ENCODE assay signal across 22 cellular contexts in the genomic region with DNA sequence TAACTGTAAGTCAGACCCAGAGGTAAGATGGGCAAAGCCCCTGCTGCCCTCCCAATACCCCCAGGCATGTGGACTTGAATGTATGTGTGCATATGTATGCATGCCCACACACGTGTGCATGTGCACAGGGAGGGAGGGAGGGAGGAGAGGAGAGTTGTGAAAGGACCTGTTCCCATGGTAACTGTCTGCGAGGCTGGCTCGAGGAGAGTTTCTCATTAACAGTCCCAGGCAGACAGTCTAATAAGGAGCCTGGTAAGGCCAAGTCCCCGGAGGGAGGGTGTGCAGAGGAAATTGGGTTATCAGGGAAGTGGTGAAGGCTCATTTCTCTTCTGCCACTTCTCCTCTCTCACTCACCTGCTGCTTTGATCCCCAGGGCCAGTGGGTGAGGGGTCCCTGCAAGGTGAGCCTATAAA.
DNase-seq lines count a peak whose midpoint lies in the region; TF ChIP-seq lines count a peak whose summit lies in the region.
"Had no signal": no experiment of that assay in that cellular context is flagged by ENCODE, and none has a peak within 500 bp of the region (broad histone marks: within the 10 kb centered on the region; RNA-seq: fewer than 3 reads in every experiment).

No MANE protein-coding gene starts in this region.

- peaks cover 4% of the 10 kb centered on the region for H3K4me1 ChIP-seq in endodermal cell (ENCODE audit: control insufficient read depth, insufficient read depth, low read length)
- no peaks in the 10 kb centered on the region; the same call in 1 of the 2 replicates for H3K4me1 ChIP-seq in HAP-1

- H3K27ac Mint-ChIP-seq in endodermal cell: no peak overlapping the region
- H3K27ac Mint-ChIP-seq: immature natural killer cell; stimulated activated memory B cell treated with anti-CD40 and anti-IgM and Interleukin-4, amounts not matched to agents 10 μg/mL and 1 μg/mL and 100 μg/mL, for 72 hours; T-helper 1 cell treated with Interleukin-12 subunit alpha and Interleukin-12 subunit beta and Interleukin-4 antibody, amounts not matched to agents 30 μg/mL and 1 μg/mL, for 36 hours had no signal

- no peak overlapping the region for H3K4me3 Mint-ChIP-seq in endodermal cell
- H3K4me3 Mint-ChIP-seq: immature natural killer cell; stimulated activated memory B cell treated with anti-CD40 and anti-IgM and Interleukin-4, amounts not matched to agents 10 μg/mL and 1 μg/mL and 100 μg/mL, for 72 hours; T-helper 1 cell treated with Interleukin-12 subunit alpha and Interleukin-12 subunit beta and Interleukin-4 antibody, amounts not matched to agents 30 μg/mL and 1 μg/mL, for 36 hours had no signal

- H3K9ac ChIP-seq in endodermal cell (ENCODE audit: extremely low read depth, low read length, poor library complexity, severe bottlenecking): no peak overlapping the region

- H3K27me3 Mint-ChIP-seq in endodermal cell (ENCODE audit: insufficient read depth): no peaks in the 10 kb centered on the region

- H3K36me3 Mint-ChIP-seq in endodermal cell (ENCODE audit: low read depth): peaks cover 12% of the 10 kb centered on the region
- H3K36me3 Mint-ChIP-seq: immature natural killer cell; stimulated activated memory B cell treated with anti-CD40 and anti-IgM and Interleukin-4, amounts not matched to agents 10 μg/mL and 1 μg/mL and 100 μg/mL, for 72 hours had no signal

- H3K4me3 ChIP-seq in AG10803 (ENCODE audit: low read length): no peak overlapping the region
- no peak overlapping the region for H3K4me3 ChIP-seq in endodermal cell (ENCODE audit: low read length)
- H3K4me3 ChIP-seq in HAP-1: no peak overlapping the region
- H3K4me3 ChIP-seq: esophagus squamous epithelium, heart left ventricle, lung, sigmoid colon, thoracic aorta had no signal

- DNase-seq in AG10803 (ENCODE audit: low read depth): peak; percentile 53
- DNase-seq in EH (ENCODE audit: low read depth): peak; percentile 11
- peak; percentile 17 for DNase-seq in NCI-H2227 treated with DMSO at 0.1 percent for 48 hours (lab: John Stamatoyannopoulos, UW)
- DNase-seq in fibroblast of gingiva (ENCODE audit: low read depth): peak; percentile 7
- no peak for DNase-seq in GM10248 (ENCODE audit: extremely low spot score)
- DNase-seq in endodermal cell: no peak
- DNase-seq in HuH-7.5 (ENCODE audit: low spot score): no peak
- DNase-seq in HAP-1 (ENCODE audit: low spot score in 2 of 2): no peak
- DNase-seq: activated gamma-delta T cell; central memory CD4-positive, alpha-beta T cell; esophagus squamous epithelium; heart left ventricle; immature natural killer cell; Kasumi-1; NCI-H1694 treated with DMSO at 0.1 percent for 48 hours; Right ventricle myocardium superior; sigmoid colon had no signal

- peaks cover 15% of the 10 kb centered on the region for H3K4me1 Mint-ChIP-seq in endodermal cell
- H3K4me1 Mint-ChIP-seq: immature natural killer cell had no signal

- no peak overlapping the region for H3K27ac ChIP-seq in endodermal cell (ENCODE audit: low read depth, low read length)
- H3K27ac ChIP-seq: esophagus squamous epithelium, heart left ventricle, sigmoid colon, thoracic aorta, VCaP had no signal

- in situ Hi-C loops in HAP-1 (cut with MboI; ENCODE audit: low sequenced_read_pairs): no loop called here

- H3K36me3 ChIP-seq in endodermal cell (ENCODE audit: control insufficient read depth, insufficient read depth, low read length) (peaks cover 17% of the 10 kb centered on the region), HAP-1 (replicated peaks) (no peaks in the 10 kb centered on the region)
- H3K36me3 ChIP-seq: thoracic aorta had no signal

- H3K27me3 ChIP-seq in endodermal cell (ENCODE audit: control insufficient read depth, insufficient read depth, low read length, poor library complexity, severe bottlenecking) (no peaks in the 10 kb centered on the region), HAP-1 (ENCODE audit: low read depth) (peaks cover 4% of the 10 kb centered on the region; the same call in 1 of the 2 replicates)
- H3K27me3 ChIP-seq: esophagus squamous epithelium, heart left ventricle, sigmoid colon had no signal

- POLR2A ChIA-PET in GM10248 (lab: Yijun Ruan, JAX): no interaction called here

- WGBS in endodermal cell (ENCODE audit: insufficient coverage in 1 of 2, insufficient read length in 1 of 2), 2 experiments: 74 to 94% methylated on average over 2 to 4 of the region's 4 CpGs

- CTCF ChIA-PET in GM10248 (lab: Yijun Ruan, JAX): no interaction called here

- H3K9me3 ChIP-seq in endodermal cell (ENCODE audit: control insufficient read depth, low read length): no peaks in the 10 kb centered on the region
- H3K9me3 ChIP-seq in HAP-1: no peaks in the 10 kb centered on the region
- H3K9me3 ChIP-seq: esophagus squamous epithelium, heart left ventricle, sigmoid colon, thoracic aorta had no signal

- H3K9me3 Mint-ChIP-seq in endodermal cell: no peaks in the 10 kb centered on the region
- H3K9me3 Mint-ChIP-seq: immature natural killer cell; stimulated activated memory B cell treated with anti-CD40 and anti-IgM and Interleukin-4, amounts not matched to agents 10 μg/mL and 1 μg/mL and 100 μg/mL, for 72 hours; T-helper 1 cell treated with Interleukin-12 subunit alpha and Interleukin-12 subunit beta and Interleukin-4 antibody, amounts not matched to agents 30 μg/mL and 1 μg/mL, for 36 hours had no signal

- TF ChIP-seq CTCF in AG10803 (conservative IDR thresholded peaks at IDR 0.05; ENCODE audit: low read length) (no peak), GM10248 (IDR thresholded peaks at IDR 0.05; ENCODE audit: control extremely low read depth, extremely low read depth, low read depth, missing control alignments) (no peak), endodermal cell (conservative IDR thresholded peaks at IDR 0.05) (no peak)

Comparison
In these comparisons a context has a peak if more than half of its experiments do, and no peak if none do; other contexts are left out.
1. DNase-seq: peak in AG10803 (single experiment), EH (single experiment), NCI-H2227 treated with DMSO at 0.1 percent for 48 hours (single experiment) and fibroblast of gingiva (single experiment); none in GM10248 (single experiment), endodermal cell (single experiment), HuH-7.5 (single experiment) and HAP-1 (0 of 2).